In genomic region chr6:89117285-89118108, GRCh38 we compare ENCODE assay signal across 8 cellular contexts. TPM values are rescaled to one million over a fixed set of nuclear protein-coding genes. Genes with fewer than 3 reads are reported as not detected.
DNase-seq lines count a peak whose midpoint lies in the region; ATAC-seq and TF ChIP-seq lines count a peak whose summit lies in the region.

Gene SRSF12 (minus strand): TSS chr6:89118071. CDS start chr6:89117887, 184 bp downstream.

- peak within 1 kb of the TSS; percentile 60 for H3K4me3 ChIP-seq in AG04450 (ENCODE audit: low read depth, low read length)
- peak within 1 kb of the TSS; percentile 76 for H3K4me3 ChIP-seq in SK-N-MC
- H3K4me3 ChIP-seq in ascending aorta: peak within 1 kb of the TSS; percentile 71 to 90
- H3K4me3 ChIP-seq in hepatocyte: peak within 1 kb of the TSS; percentile 85
- H3K4me3 ChIP-seq in skeletal muscle cell (ENCODE audit: low read depth, low read length): peak within 1 kb of the TSS; percentile 65

- CTCF ChIA-PET in AG04450 (lab: Charles Lee): interaction anchor here (0.6 to 0.7 kb wide), 2 partner anchors 25 to 135 kb away, joined by 3 to 4 read pairs; no protein-coding TSS in a partner anchor

- H3K27ac ChIP-seq in AG04450 (ENCODE audit: low read depth, low read length) (no peak within 1 kb of the TSS), SK-N-MC (no peak within 1 kb of the TSS), ascending aorta (peak within 1 kb of the TSS; percentile 38 to 56), hepatocyte (peak within 1 kb of the TSS; percentile 54)

- peak within 1 kb of the TSS; percentile 69 for H3K9ac ChIP-seq in SK-N-MC (ENCODE audit: insufficient read length)

- H3K4me1 ChIP-seq in ascending aorta (peaks cover 0 to 7% of the 10 kb centered on the region in 2 donors), hepatocyte (ENCODE audit: insufficient read depth) (no peaks in the 10 kb centered on the region)

- POLR2A ChIA-PET in AG04450 (lab: Yijun Ruan, JAX): no interaction called here

- H3K9me3 ChIP-seq in AG04450 (ENCODE audit: control insufficient read depth, insufficient read depth, low read length) (no peaks in the 10 kb centered on the region), SK-N-MC (ENCODE audit: low read depth, low read length) (no peaks in the 10 kb centered on the region), ascending aorta (no peaks in the 10 kb centered on the region), hepatocyte (ENCODE audit: low read depth) (no peaks in the 10 kb centered on the region)

- no peaks in the 10 kb centered on the region for H4K20me1 ChIP-seq in hepatocyte (ENCODE audit: insufficient read depth, poor library complexity, severe bottlenecking)

- H3K27me3 ChIP-seq in AG04450 (ENCODE audit: control insufficient read depth, insufficient read depth, low read length): peaks cover 20% of the 10 kb centered on the region
- no peaks in the 10 kb centered on the region for H3K27me3 ChIP-seq in ascending aorta
- H3K27me3 ChIP-seq in hepatocyte: no peaks in the 10 kb centered on the region

- 1% methylated on average over 59 of the region's 105 CpGs for WGBS in hepatocyte (ENCODE audit: low lambda C conversion rate, missing lambda C conversion rate)

- H2AFZ ChIP-seq in hepatocyte: peak within 1 kb of the TSS; percentile 93

- H3K36me3 ChIP-seq in SK-N-MC (ENCODE audit: insufficient read depth, low read length) (no peaks in the 10 kb centered on the region), ascending aorta (no peaks in the 10 kb centered on the region), hepatocyte (replicated peaks; ENCODE audit: insufficient read depth, low read depth) (no peaks in the 10 kb centered on the region)

- no peak for TF ChIP-seq CTCF in AG04450 (IDR thresholded peaks at IDR 0.05; ENCODE audit: low read depth, low read length)
- no peak for TF ChIP-seq CTCF in ascending aorta (IDR thresholded peaks at IDR 0.05)
- TF ChIP-seq CTCF in hepatocyte (IDR thresholded peaks at IDR 0.05; ENCODE audit: poor library complexity): no peak

- H3K4me2 ChIP-seq in hepatocyte: peak within 1 kb of the TSS; percentile 96

- H3K9me2 ChIP-seq in hepatocyte (replicated peaks; ENCODE audit: insufficient read depth): no peaks in the 10 kb centered on the region

- DNase-seq in AG04450 (ENCODE audit: low read depth, low spot score) (no peak), SK-N-MC (ENCODE audit: low read depth, low spot score) (no peak), ascending aorta (ENCODE audit: low spot score in 2 of 2) (peak in 1 of 2 donors; percentile 70), hepatocyte (ENCODE audit: low spot score) (peak; percentile 62), skeletal muscle cell (ENCODE audit: low read depth) (no peak), mucosa of gallbladder (ENCODE audit: low spot score) (no peak)

- peaks cover 35% of the 10 kb centered on the region for H3K79me2 ChIP-seq in hepatocyte

- intact Hi-C loops in ascending aorta (cut with DNase I): loop anchor here (1.0 to 2.0 kb wide), 2 partner anchors 35 to 135 kb away; no protein-coding TSS in a partner anchor

- ATAC-seq in GM18907 (IDR thresholded peaks at IDR 0.05; ENCODE audit: unreplicated experiment) (peak; percentile 76), HG03280 (IDR thresholded peaks at IDR 0.05; ENCODE audit: unreplicated experiment) (peak; percentile 82)

RNA-seq across cellular contexts. Expression of gene SRSF12, which starts in this region (rescaled TPM):
- polyA plus RNA-seq in AG04450 (2011; rRNA removed) (0.04 TPM in 2 replicates), hepatocyte (5.6 and 7.6 TPM in 2 replicates)
- 0.09 TPM in 1 of 2 replicates, not detected in the other for polyA minus RNA-seq in AG04450 (2011; rRNA and poly(A)+ RNA removed)
- total RNA-seq in ascending aorta (0.53 TPM), hepatocyte (5.7 and 7.3 TPM in 2 replicates), mucosa of gallbladder (2.2 TPM)

Comparison
In these comparisons a context has a peak if more than half of its experiments do, and no peak if none do; other contexts are left out.
1. H3K27ac ChIP-seq: peak in ascending aorta (2 of 2) and hepatocyte (single experiment); none in AG04450 (single experiment) and SK-N-MC (single experiment).
2. Peak in every context shown above with its lines, with median percentiles within 50 percentile points of each other: H3K4me3 ChIP-seq.